In genomic region chr9:36218411-36218901, GRCh38 we compare ENCODE assay signal across 16 cellular contexts. TPM values are rescaled to one million over a fixed set of nuclear protein-coding genes. Genes with fewer than 3 reads are reported as not detected.
A peak's percentile ranks its signal among the peaks of the same experiment; 100 is the strongest.
DNase-seq lines count a peak whose midpoint lies in the region; ATAC-seq and TF ChIP-seq lines count a peak whose summit lies in the region.
"Had no signal": no experiment of that assay in that cellular context is flagged by ENCODE, and none has a peak within 500 bp of the region (broad histone marks: within the 10 kb centered on the region; RNA-seq: fewer than 3 reads in every experiment).

No MANE protein-coding gene starts in this region.

- peak; percentile 92 for ATAC-seq in activated CD8-positive, alpha-beta memory T cell treated with anti-CD3 and anti-CD28 coated beads, Interleukin-2, amount 10 ng/mL, durations not matched to agents 7 days and 5 days
- ATAC-seq in stimulated activated naive B cell treated with anti-CD40 and anti-IgM and Interleukin-4, amounts not matched to agents 10 μg/mL and 1 μg/mL and 100 μg/mL, for 72 hours (replicated peaks), result peak; percentile 19 to 29
- ATAC-seq in HG03135 (IDR thresholded peaks at IDR 0.05; ENCODE audit: unreplicated experiment) (no peak), gastroesophageal sphincter (no peak)
- ATAC-seq: GM23338 had no signal

- H3K4me1 Mint-ChIP-seq in activated CD8-positive, alpha-beta memory T cell treated with anti-CD3 and anti-CD28 coated beads, Interleukin-2, amount 10 ng/mL, durations not matched to agents 7 days and 5 days, result peaks cover 48% of the 10 kb centered on the region
- H3K4me1 Mint-ChIP-seq in T-helper 2 cell treated with Interferon-gamma antibody and Interleukin-4, amounts not matched to agents 5 μg/mL and 100 μg/mL, for 36 hours (ENCODE audit: low read depth), result peaks cover 34% of the 10 kb centered on the region
- H3K4me1 Mint-ChIP-seq in stimulated activated naive B cell treated with anti-CD40 and anti-IgM and Interleukin-4, amounts not matched to agents 10 μg/mL and 1 μg/mL and 100 μg/mL, for 72 hours, result peaks cover 20 to 21% of the 10 kb centered on the region in 2 donors
- H3K4me1 Mint-ChIP-seq: GM23338 had no signal

- TF ChIP-seq CTCF in dorsolateral prefrontal cortex (IDR thresholded peaks at IDR 0.05 in 54 of 56, conservative IDR thresholded peaks at IDR 0.05 in 2 of 56; ENCODE audit: low read depth in 1 of 56, partially characterized antibody in 56 of 56) (no peak), gastroesophageal sphincter (IDR thresholded peaks at IDR 0.05) (no peak)

- peak overlapping the region; percentile 82 for H3K27ac Mint-ChIP-seq in activated CD8-positive, alpha-beta memory T cell treated with anti-CD3 and anti-CD28 coated beads, Interleukin-2, amount 10 ng/mL, durations not matched to agents 7 days and 5 days
- H3K27ac Mint-ChIP-seq in T-helper 2 cell treated with Interferon-gamma antibody and Interleukin-4, amounts not matched to agents 5 μg/mL and 100 μg/mL, for 36 hours, result peak overlapping the region; percentile 79
- H3K27ac Mint-ChIP-seq in stimulated activated naive B cell treated with anti-CD40 and anti-IgM and Interleukin-4, amounts not matched to agents 10 μg/mL and 1 μg/mL and 100 μg/mL, for 72 hours, result peak overlapping the region; percentile 74
- H3K27ac Mint-ChIP-seq: GM23338 had no signal

- peaks cover 0 to 30% (median 5%) of the 10 kb centered on the region in 3 donors for H3K4me1 ChIP-seq in gastroesophageal sphincter

- no peak for TF ChIP-seq POLR2A in gastroesophageal sphincter (IDR thresholded peaks at IDR 0.05)

- intact Hi-C loops in dorsolateral prefrontal cortex (cut with DNase I), result loop anchor here in 1 of 2 donors (5.0 kb wide), 1 partner anchor 39 kb away; the partner anchor contains the start of gene GNE

- peaks cover 0 to 92% of the 10 kb centered on the region in 2 donors for H3K36me3 ChIP-seq in gastroesophageal sphincter

- no peaks in the 10 kb centered on the region for H3K27me3 Mint-ChIP-seq in activated CD8-positive, alpha-beta memory T cell treated with anti-CD3 and anti-CD28 coated beads, Interleukin-2, amount 10 ng/mL, durations not matched to agents 7 days and 5 days
- H3K27me3 Mint-ChIP-seq in T-helper 2 cell treated with Interferon-gamma antibody and Interleukin-4, amounts not matched to agents 5 μg/mL and 100 μg/mL, for 36 hours (ENCODE audit: low read depth), result no peaks in the 10 kb centered on the region
- H3K27me3 Mint-ChIP-seq in stimulated activated naive B cell treated with anti-CD40 and anti-IgM and Interleukin-4, amounts not matched to agents 10 μg/mL and 1 μg/mL and 100 μg/mL, for 72 hours, result no peaks in the 10 kb centered on the region
- H3K27me3 Mint-ChIP-seq: naive B cell had no signal

- H3K27ac ChIP-seq in dorsolateral prefrontal cortex (peak overlapping the region in 56 of 59 donors; percentile 6 to 87 (median 70)), gastroesophageal sphincter (no peak overlapping the region)
- H3K27ac ChIP-seq: SK-N-MC had no signal

- peak overlapping the region; percentile 23 for H3K4me3 Mint-ChIP-seq in activated CD8-positive, alpha-beta memory T cell treated with anti-CD3 and anti-CD28 coated beads, Interleukin-2, amount 10 ng/mL, durations not matched to agents 7 days and 5 days
- H3K4me3 Mint-ChIP-seq in T-helper 2 cell treated with Interferon-gamma antibody and Interleukin-4, amounts not matched to agents 5 μg/mL and 100 μg/mL, for 36 hours, result peak overlapping the region; percentile 55
- H3K4me3 Mint-ChIP-seq in stimulated activated naive B cell treated with anti-CD40 and anti-IgM and Interleukin-4, amounts not matched to agents 10 μg/mL and 1 μg/mL and 100 μg/mL, for 72 hours, result no peak overlapping the region
- H3K4me3 Mint-ChIP-seq: GM23338, naive B cell had no signal

- peak; percentile 70 for DNase-seq in activated CD8-positive, alpha-beta memory T cell treated with anti-CD3 and anti-CD28 coated beads, Interleukin-2, amount 10 ng/mL, durations not matched to agents 7 days and 5 days
- DNase-seq in activated CD8-positive, alpha-beta memory T cell treated with anti-CD3 and anti-CD28 coated beads for 24 hours, result no peak
- peak; percentile 40 for DNase-seq in T-helper 2 cell treated with Interferon-gamma antibody and Interleukin-4, amounts not matched to agents 5 μg/mL and 100 μg/mL, for 36 hours (ENCODE audit: low spot score)
- DNase-seq in dorsolateral prefrontal cortex (peak in 8 of 10 donors; percentile 54 to 77 (median 64)), DMS 273 treated with DMSO at 0.1 percent for 48 hours (lab: John Stamatoyannopoulos, UW) (no peak)
- DNase-seq in stimulated activated naive B cell treated with anti-CD40 and anti-IgM and Interleukin-4, amounts not matched to agents 10 μg/mL and 1 μg/mL and 100 μg/mL, for 72 hours, result no peak
- DNase-seq: DMS53; kidney; naive B cell; NCI-H1694; NK-92 treated with Interleukin-12 subunit alpha and Interleukin-12 subunit beta, amount 100 ng/mL, for 24 hours; spleen had no signal

- CTCF ChIA-PET in activated CD8-positive, alpha-beta memory T cell treated with anti-CD3 and anti-CD28 coated beads, Interleukin-2, amount 10 ng/mL, durations not matched to agents 7 days and 5 days (lab: Charles Lee), result interaction anchor here (0.9 to 1.2 kb wide), 2 partner anchors 10 to 28 kb away, joined by 3 read pairs; partner anchors contain the start of gene CLTA

- peaks cover 12% of the 10 kb centered on the region for H3K9me3 Mint-ChIP-seq in activated CD8-positive, alpha-beta memory T cell treated with anti-CD3 and anti-CD28 coated beads, Interleukin-2, amount 10 ng/mL, durations not matched to agents 7 days and 5 days (ENCODE audit: low read depth)
- H3K9me3 Mint-ChIP-seq in T-helper 2 cell treated with Interferon-gamma antibody and Interleukin-4, amounts not matched to agents 5 μg/mL and 100 μg/mL, for 36 hours, result peaks cover 3% of the 10 kb centered on the region
- peaks cover 5 to 7% of the 10 kb centered on the region in 2 donors for H3K9me3 Mint-ChIP-seq in stimulated activated naive B cell treated with anti-CD40 and anti-IgM and Interleukin-4, amounts not matched to agents 10 μg/mL and 1 μg/mL and 100 μg/mL, for 72 hours
- H3K9me3 Mint-ChIP-seq: GM23338 had no signal

- WGBS in gastroesophageal sphincter (ENCODE audit: low coverage in 1 of 2), 2 donors, result 59 to 72% methylated on average over 2 to 6 of the region's 7 CpGs

- TF ChIP-seq EP300 in gastroesophageal sphincter (IDR thresholded peaks at IDR 0.05), result no peak

- peaks cover 65% of the 10 kb centered on the region for H3K36me3 Mint-ChIP-seq in activated CD8-positive, alpha-beta memory T cell treated with anti-CD3 and anti-CD28 coated beads, Interleukin-2, amount 10 ng/mL, durations not matched to agents 7 days and 5 days
- H3K36me3 Mint-ChIP-seq in T-helper 2 cell treated with Interferon-gamma antibody and Interleukin-4, amounts not matched to agents 5 μg/mL and 100 μg/mL, for 36 hours (ENCODE audit: low read depth), result peaks cover 64% of the 10 kb centered on the region
- peaks cover 41 to 54% of the 10 kb centered on the region in 2 donors for H3K36me3 Mint-ChIP-seq in stimulated activated naive B cell treated with anti-CD40 and anti-IgM and Interleukin-4, amounts not matched to agents 10 μg/mL and 1 μg/mL and 100 μg/mL, for 72 hours

- no peaks in the 10 kb centered on the region for H3K27me3 ChIP-seq in dorsolateral prefrontal cortex
- H3K27me3 ChIP-seq in gastroesophageal sphincter, result no peaks in the 10 kb centered on the region
- H3K27me3 ChIP-seq: spleen had no signal

- H3K4me3 ChIP-seq in dorsolateral prefrontal cortex, result no peak overlapping the region
- no peak overlapping the region for H3K4me3 ChIP-seq in gastroesophageal sphincter
- H3K4me3 ChIP-seq: GM23338, SK-N-MC, spleen had no signal

- H3K9me3 ChIP-seq in gastroesophageal sphincter, result peaks cover 0 to 6% (median 0%) of the 10 kb centered on the region in 3 donors

RNA-seq across cellular contexts. Expression of gene CLTA, which starts 27.7 kb away (rescaled TPM):
- 100 to 1,000 TPM; 156 to 177 TPM for total RNA-seq in activated CD8-positive, alpha-beta memory T cell treated with anti-CD3 and anti-CD28 coated beads, Interleukin-2, amount 10 ng/mL, durations not matched to agents 7 days and 5 days
- total RNA-seq in dorsolateral prefrontal cortex (100 to 1,000 TPM in 119 of 120 experiments, 10 to 100 TPM in 1; 76.4 to 215 (median 173) TPM), gastroesophageal sphincter (100 to 1,000 TPM; 136 to 195 (median 158) TPM)

RNA-seq across cellular contexts. Expression of gene GNE, which starts 39.8 kb away (rescaled TPM):
- total RNA-seq in activated CD8-positive, alpha-beta memory T cell treated with anti-CD3 and anti-CD28 coated beads, Interleukin-2, amount 10 ng/mL, durations not matched to agents 7 days and 5 days, result 10 to 100 TPM; 17.3 to 19.6 TPM
- total RNA-seq in dorsolateral prefrontal cortex (10 to 100 TPM; 14.4 to 29.7 (median 22.9) TPM), gastroesophageal sphincter (10 to 100 TPM; 27.3 to 34.2 (median 31.1) TPM)

RNA-seq across cellular contexts. Expression of gene CCIN, which starts 49.3 kb away (rescaled TPM):
- total RNA-seq in activated CD8-positive, alpha-beta memory T cell treated with anti-CD3 and anti-CD28 coated beads, Interleukin-2, amount 10 ng/mL, durations not matched to agents 7 days and 5 days, result under 1 TPM in 1 of 2 experiments, not detected in 1; 0.15 TPM
- total RNA-seq in dorsolateral prefrontal cortex (1 to 10 TPM in 12 of 120 experiments, under 1 TPM in 83, not detected in 25; 0.19 to 3.6 (median 0.52) TPM), gastroesophageal sphincter (1 to 10 TPM in 2 of 4 donors, under 1 TPM in 1, not detected in 1; 0.31 to 1.7 (median 1.5) TPM)

Comparison
In these comparisons a context has a peak if more than half of its experiments do, and no peak if none do; other contexts are left out.
1. DNase-seq: peak in activated CD8-positive, alpha-beta memory T cell treated with anti-CD3 and anti-CD28 coated beads, Interleukin-2, amount 10 ng/mL, durations not matched to agents 7 days and 5 days (single experiment), T-helper 2 cell treated with Interferon-gamma antibody and Interleukin-4, amounts not matched to agents 5 μg/mL and 100 μg/mL, for 36 hours (single experiment) and dorsolateral prefrontal cortex (8 of 10); none in activated CD8-positive, alpha-beta memory T cell treated with anti-CD3 and anti-CD28 coated beads for 24 hours (single experiment), stimulated activated naive B cell treated with anti-CD40 and anti-IgM and Interleukin-4, amounts not matched to agents 10 μg/mL and 1 μg/mL and 100 μg/mL, for 72 hours (single experiment) and DMS 273 treated with DMSO at 0.1 percent for 48 hours (single experiment).
2. ATAC-seq: peak in activated CD8-positive, alpha-beta memory T cell treated with anti-CD3 and anti-CD28 coated beads, Interleukin-2, amount 10 ng/mL, durations not matched to agents 7 days and 5 days (single experiment) and stimulated activated naive B cell treated with anti-CD40 and anti-IgM and Interleukin-4, amounts not matched to agents 10 μg/mL and 1 μg/mL and 100 μg/mL, for 72 hours (2 of 2); none in HG03135 (single experiment) and gastroesophageal sphincter (single experiment).
3. H3K4me3 Mint-ChIP-seq: peak in activated CD8-positive, alpha-beta memory T cell treated with anti-CD3 and anti-CD28 coated beads, Interleukin-2, amount 10 ng/mL, durations not matched to agents 7 days and 5 days (single experiment) and T-helper 2 cell treated with Interferon-gamma antibody and Interleukin-4, amounts not matched to agents 5 μg/mL and 100 μg/mL, for 36 hours (single experiment); none in stimulated activated naive B cell treated with anti-CD40 and anti-IgM and Interleukin-4, amounts not matched to agents 10 μg/mL and 1 μg/mL and 100 μg/mL, for 72 hours (0 of 2).
4. H3K27ac ChIP-seq: peak in dorsolateral prefrontal cortex (56 of 59); none in gastroesophageal sphincter (0 of 4).
5. Peak in every context shown above with its lines, with median percentiles within 50 percentile points of each other: H3K27ac Mint-ChIP-seq.